Comparison of ENCODE assay signal across 9 cellular contexts in genomic region chr17:48441231-48441711, GRCh38. TPM values are rescaled to one million over a fixed set of nuclear protein-coding genes. Genes with fewer than 3 reads are reported as not detected.
A peak's percentile ranks its signal among the peaks of the same experiment; 100 is the strongest.
DNase-seq lines count a peak whose midpoint lies in the region; ATAC-seq and TF ChIP-seq lines count a peak whose summit lies in the region.
"Had no signal": no experiment of that assay in that cellular context is flagged by ENCODE, and none has a peak within 500 bp of the region (broad histone marks: within the 10 kb centered on the region; RNA-seq: fewer than 3 reads in every experiment).

No MANE protein-coding gene starts in this region.

- intact Hi-C loops in activated naive CD4-positive, alpha-beta T cell treated with anti-CD3 and anti-CD28 coated beads for 36 hours (cut with micrococcal nuclease): loop anchor here (1.0 kb wide), 3 partner anchors 12 to 28 kb away; no protein-coding TSS in a partner anchor

- H3K4me1 Mint-ChIP-seq in activated naive CD4-positive, alpha-beta T cell treated with anti-CD3 and anti-CD28 coated beads for 36 hours (ENCODE audit: low read depth): peaks cover 93% of the 10 kb centered on the region
- peaks cover 65% of the 10 kb centered on the region for H3K4me1 Mint-ChIP-seq in stimulated activated memory B cell treated with anti-CD40 and anti-IgM and Interleukin-4, amounts not matched to agents 10 μg/mL and 1 μg/mL and 100 μg/mL, for 72 hours
- peaks cover 16% of the 10 kb centered on the region for H3K4me1 Mint-ChIP-seq in endodermal cell

- no peaks in the 10 kb centered on the region for H3K36me3 Mint-ChIP-seq in activated naive CD4-positive, alpha-beta T cell treated with anti-CD3 and anti-CD28 coated beads for 36 hours (ENCODE audit: low read depth)
- H3K36me3 Mint-ChIP-seq in stimulated activated memory B cell treated with anti-CD40 and anti-IgM and Interleukin-4, amounts not matched to agents 10 μg/mL and 1 μg/mL and 100 μg/mL, for 72 hours: peaks cover 8% of the 10 kb centered on the region
- H3K36me3 Mint-ChIP-seq in endodermal cell (ENCODE audit: low read depth): no peaks in the 10 kb centered on the region

- no peaks in the 10 kb centered on the region for H3K9me3 Mint-ChIP-seq in activated naive CD4-positive, alpha-beta T cell treated with anti-CD3 and anti-CD28 coated beads for 36 hours
- peaks cover 8% of the 10 kb centered on the region for H3K9me3 Mint-ChIP-seq in stimulated activated memory B cell treated with anti-CD40 and anti-IgM and Interleukin-4, amounts not matched to agents 10 μg/mL and 1 μg/mL and 100 μg/mL, for 72 hours
- H3K9me3 Mint-ChIP-seq in endodermal cell: no peaks in the 10 kb centered on the region

- H3K27me3 ChIP-seq in endodermal cell (ENCODE audit: control insufficient read depth, insufficient read depth, low read length, poor library complexity, severe bottlenecking): peaks cover 60% of the 10 kb centered on the region

- WGBS in endodermal cell (ENCODE audit: insufficient coverage in 1 of 2, insufficient read length in 1 of 2), 2 experiments: 89 to 100% methylated on average over 1 of the region's 1 CpG

- H3K4me3 ChIP-seq in endodermal cell (ENCODE audit: low read length): no peak overlapping the region

- H3K27me3 Mint-ChIP-seq in activated naive CD4-positive, alpha-beta T cell treated with anti-CD3 and anti-CD28 coated beads for 36 hours (ENCODE audit: low read depth): no peaks in the 10 kb centered on the region
- H3K27me3 Mint-ChIP-seq in stimulated activated memory B cell treated with anti-CD40 and anti-IgM and Interleukin-4, amounts not matched to agents 10 μg/mL and 1 μg/mL and 100 μg/mL, for 72 hours: peaks cover 48% of the 10 kb centered on the region
- peaks cover 64% of the 10 kb centered on the region for H3K27me3 Mint-ChIP-seq in endodermal cell (ENCODE audit: insufficient read depth)

- peak overlapping the region; percentile 17 for H3K4me3 Mint-ChIP-seq in activated naive CD4-positive, alpha-beta T cell treated with anti-CD3 and anti-CD28 coated beads for 36 hours
- no peak overlapping the region for H3K4me3 Mint-ChIP-seq in stimulated activated memory B cell treated with anti-CD40 and anti-IgM and Interleukin-4, amounts not matched to agents 10 μg/mL and 1 μg/mL and 100 μg/mL, for 72 hours
- H3K4me3 Mint-ChIP-seq in endodermal cell: no peak overlapping the region

- CTCF ChIA-PET in activated naive CD4-positive, alpha-beta T cell treated with anti-CD3 and anti-CD28 coated beads for 36 hours (lab: Charles Lee): interaction anchor here (0.9 to 11.5 kb wide), 2 partner anchors 13 to 152 kb away, joined by 4 to 96 read pairs; no protein-coding TSS in a partner anchor

- no peak overlapping the region for H3K27ac ChIP-seq in endodermal cell (ENCODE audit: low read depth, low read length)

- peak overlapping the region; percentile 92 for H3K27ac Mint-ChIP-seq in activated naive CD4-positive, alpha-beta T cell treated with anti-CD3 and anti-CD28 coated beads for 36 hours
- H3K27ac Mint-ChIP-seq in stimulated activated memory B cell treated with anti-CD40 and anti-IgM and Interleukin-4, amounts not matched to agents 10 μg/mL and 1 μg/mL and 100 μg/mL, for 72 hours: peak overlapping the region; percentile 14
- no peak overlapping the region for H3K27ac Mint-ChIP-seq in endodermal cell

- no peaks in the 10 kb centered on the region for H3K36me3 ChIP-seq in endodermal cell (ENCODE audit: control insufficient read depth, insufficient read depth, low read length)

- H3K9me3 ChIP-seq in endodermal cell (ENCODE audit: control insufficient read depth, low read length): no peaks in the 10 kb centered on the region

- H3K4me1 ChIP-seq in endodermal cell (ENCODE audit: control insufficient read depth, insufficient read depth, low read length): peaks cover 4% of the 10 kb centered on the region

- TF ChIP-seq CTCF in endodermal cell (conservative IDR thresholded peaks at IDR 0.05): no peak

- H3K9ac ChIP-seq in endodermal cell (ENCODE audit: extremely low read depth, low read length, poor library complexity, severe bottlenecking): no peak overlapping the region

- peak; percentile 80 for ATAC-seq in HG02885 (IDR thresholded peaks at IDR 0.05; ENCODE audit: poor library complexity, unreplicated experiment)
- ATAC-seq in stimulated activated memory B cell treated with anti-CD40 and anti-IgM and Interleukin-4, amounts not matched to agents 10 μg/mL and 1 μg/mL and 100 μg/mL, for 72 hours: peak; percentile 88

- DNase-seq in activated naive CD4-positive, alpha-beta T cell treated with anti-CD3 and anti-CD28 coated beads for 36 hours: peak; percentile 60
- no peak for DNase-seq in activated naive CD4-positive, alpha-beta T cell treated with Interleukin-2 at 50 U/mL for 16 hours
- DNase-seq in RPMI8226 (peak; percentile 63), endodermal cell (no peak), NCI-H187 treated with DMSO at 0.1 percent for 48 hours (lab: John Stamatoyannopoulos, UW) (no peak), DMS153 (lab: John Stamatoyannopoulos, UW) (no peak)

RNA-seq across cellular contexts. Expression of gene SKAP1, which starts 11.3 kb away (rescaled TPM):
- total RNA-seq in activated naive CD4-positive, alpha-beta T cell treated with anti-CD3 and anti-CD28 coated beads for 36 hours: 10 to 100 TPM; 60.3 to 60.5 TPM
- under 1 TPM; 0.31 to 0.53 TPM for total RNA-seq in endodermal cell
- polyA plus RNA-seq in endodermal cell (2013, experiment 1 of 2): not detected
- polyA plus RNA-seq in endodermal cell (2013, experiment 2 of 2): 0.66 TPM
- polyA plus RNA-seq: keratinocyte had no signal

Comparison
In these comparisons a context has a peak if more than half of its experiments do, and no peak if none do; other contexts are left out.
1. DNase-seq: peak in activated naive CD4-positive, alpha-beta T cell treated with anti-CD3 and anti-CD28 coated beads for 36 hours (single experiment) and RPMI8226 (single experiment); none in activated naive CD4-positive, alpha-beta T cell treated with Interleukin-2 at 50 U/mL for 16 hours (single experiment), endodermal cell (single experiment), NCI-H187 treated with DMSO at 0.1 percent for 48 hours (single experiment) and DMS153 (single experiment).
2. RNA of gene SKAP1, which starts 11.3 kb away (total RNA-seq): 60.3 to 60.5 TPM in activated naive CD4-positive, alpha-beta T cell treated with anti-CD3 and anti-CD28 coated beads for 36 hours; 0.31 to 0.53 TPM in endodermal cell; every median in the first group is over 10 times any median in the second.